18 cellular contexts compared by ENCODE assay signal in genomic region chr16:90043526-90043925, GRCh38. TPM values are rescaled to one million over a fixed set of nuclear protein-coding genes. Genes with fewer than 3 reads are reported as not detected.
DNase-seq lines count a peak whose midpoint lies in the region; ATAC-seq and TF ChIP-seq lines count a peak whose summit lies in the region.
"Had no signal": no experiment of that assay in that cellular context is flagged by ENCODE, and none has a peak within 500 bp of the region (broad histone marks: within the 10 kb centered on the region; RNA-seq: fewer than 3 reads in every experiment).

No MANE protein-coding gene starts in this region.

- H3K27me3 ChIP-seq in PC-3 (ENCODE audit: low read length) (no peaks in the 10 kb centered on the region), MM.1S (replicated peaks; ENCODE audit: insufficient read depth, low read length) (no peaks in the 10 kb centered on the region)
- H3K27me3 ChIP-seq: BE2C had no signal

- no peaks in the 10 kb centered on the region for H3K36me3 ChIP-seq in PC-3 (ENCODE audit: low read depth, low read length)
- no peaks in the 10 kb centered on the region for H3K36me3 ChIP-seq in MM.1S (replicated peaks; ENCODE audit: insufficient read depth, low read length)

- no peaks in the 10 kb centered on the region for H3K27me3 Mint-ChIP-seq in Calu3 (ENCODE audit: unreplicated experiment)

- ATAC-seq in PC-3, result no peak
- ATAC-seq in HG03175 (IDR thresholded peaks at IDR 0.05; ENCODE audit: unreplicated experiment), result no peak
- ATAC-seq: CD8-positive, alpha-beta T cell had no signal

- H3K79me2 ChIP-seq in PC-3 (ENCODE audit: low read length), result no peaks in the 10 kb centered on the region
- H3K79me2 ChIP-seq in MM.1S (ENCODE audit: low read length), result no peaks in the 10 kb centered on the region

- peaks cover 30% of the 10 kb centered on the region for H3K4me1 Mint-ChIP-seq in Calu3 (ENCODE audit: low read depth, unreplicated experiment)

- H3K4me3 ChIP-seq in PC-3 (ENCODE audit: low read length), result 0 out of 2 replicates have a peak overlapping the region, but pooled peaks have one; percentile 2
- no peak overlapping the region for H3K4me3 ChIP-seq in MM.1S (ENCODE audit: low read length)

- peak overlapping the region; percentile 67 for H3K27ac ChIP-seq in PC-3 (ENCODE audit: low read length)
- H3K27ac ChIP-seq in MM.1S (ENCODE audit: low read length), result no peak overlapping the region

- H3K9me3 ChIP-seq in PC-3 (ENCODE audit: low read length) (no peaks in the 10 kb centered on the region), MM.1S (replicated peaks; ENCODE audit: insufficient read depth, low read length) (no peaks in the 10 kb centered on the region)
- H3K9me3 ChIP-seq: BE2C had no signal

- H3K4me1 ChIP-seq in PC-3 (ENCODE audit: insufficient read depth, low read length) (peaks cover 26% of the 10 kb centered on the region), MM.1S (ENCODE audit: low read length) (no peaks in the 10 kb centered on the region)
- H3K4me1 ChIP-seq: BE2C had no signal

- H4K20me1 ChIP-seq in PC-3 (ENCODE audit: low read length), result peaks cover 4% of the 10 kb centered on the region
- H4K20me1 ChIP-seq in MM.1S (ENCODE audit: insufficient read depth, low read length), result no peaks in the 10 kb centered on the region

- CTCF ChIA-PET in Calu3 (lab: Charles Lee), result interaction anchor here (0.6 to 1.2 kb wide), 4 partner anchors 17 to 38 kb away, joined by 3 to 9 read pairs (median 3); no protein-coding TSS in a partner anchor
- CTCF ChIA-PET in PC-3 (lab: Charles Lee), result interaction anchor here (1.5 kb wide), 1 partner anchor 39 kb away, joined by 4 read pairs; no protein-coding TSS in a partner anchor

- H3K9me3 Mint-ChIP-seq in Calu3 (ENCODE audit: low read depth, unreplicated experiment), result no peaks in the 10 kb centered on the region
- H3K9me3 Mint-ChIP-seq: CD8-positive, alpha-beta T cell had no signal

- intact Hi-C loops in Calu3 (cut with micrococcal nuclease; ENCODE audit: unreplicated experiment), result no loop called here
- intact Hi-C loops in PC-3 (cut with micrococcal nuclease), result no loop called here
- intact Hi-C loops in posterior vena cava (cut with DNase I), result no loop called here
- intact Hi-C loops in head of caudate nucleus (cut with DNase I), result no loop called here

- POLR2A ChIA-PET in PC-3 (lab: Charles Lee; ENCODE audit: unreplicated experiment), result no interaction called here

- H3F3A ChIP-seq in PC-3 (ENCODE audit: low read length, unreplicated experiment), result no peaks in the 10 kb centered on the region
- H3F3A ChIP-seq in MM.1S (ENCODE audit: insufficient read depth, low read length), result no peaks in the 10 kb centered on the region

- DNase-seq in Calu3 (peak; percentile 40), PC-3 (no peak), ecto neural progenitor cell (ENCODE audit: low spot score) (peak; percentile 37), posterior vena cava (ENCODE audit: low spot score) (peak; percentile 72), MM.1S (no peak), head of caudate nucleus (no peak), H4 (ENCODE audit: low spot score) (no peak)
- DNase-seq: BE2C; CD8-positive, alpha-beta T cell; GF-D8; HCEC 1CT; NCI-H1417 treated with DMSO at 0.1 percent for 48 hours; NCI-H2171; NCI-H446 treated with DMSO at 0.1 percent for 48 hours; NK-92 treated with Interleukin-12 subunit alpha and Interleukin-12 subunit beta, amount 100 ng/mL, for 24 hours; OCI-M1; SW 1271 had no signal

- no peaks in the 10 kb centered on the region for H3K9me2 ChIP-seq in PC-3 (replicated peaks; ENCODE audit: low read length)
- H3K9me2 ChIP-seq in MM.1S (replicated peaks; ENCODE audit: insufficient read depth, low read length), result no peaks in the 10 kb centered on the region

- peak overlapping the region; percentile 38 for H3K4me3 Mint-ChIP-seq in Calu3 (ENCODE audit: low read depth, unreplicated experiment)
- H3K4me3 Mint-ChIP-seq: CD8-positive, alpha-beta T cell had no signal

- H3K36me3 Mint-ChIP-seq in Calu3 (ENCODE audit: insufficient read depth, unreplicated experiment), result peaks cover 61% of the 10 kb centered on the region

- H3K4me2 ChIP-seq in PC-3 (ENCODE audit: low read length), result peak overlapping the region; percentile 51
- no peak overlapping the region for H3K4me2 ChIP-seq in MM.1S (ENCODE audit: low read depth, low read length)

- H3K27ac Mint-ChIP-seq in Calu3 (ENCODE audit: unreplicated experiment), result peak overlapping the region; percentile 67
- H3K27ac Mint-ChIP-seq: CD8-positive, alpha-beta T cell had no signal

- H3K9ac ChIP-seq in PC-3 (ENCODE audit: low read length) (no peak overlapping the region), MM.1S (ENCODE audit: low read length) (no peak overlapping the region)

- no TSS peak for BruUV-seq in Calu3 (replicated peaks; lab: Mats Ljungman, UMichigan)
- no TSS peak for BruUV-seq in PC-3 (replicated peaks; lab: Mats Ljungman, UMichigan)

- TF ChIP-seq CTCF in Calu3 (IDR thresholded peaks at IDR 0.05; ENCODE audit: unreplicated experiment) (no peak), PC-3 (conservative IDR thresholded peaks at IDR 0.05; ENCODE audit: low read depth, low read length) (no peak), MM.1S (IDR thresholded peaks at IDR 0.05; ENCODE audit: low read length) (no peak)

- H2AFZ ChIP-seq in PC-3 (ENCODE audit: low read length), result no peak overlapping the region
- H2AFZ ChIP-seq in MM.1S (ENCODE audit: low read length), result no peak overlapping the region

RNA-seq across cellular contexts. Expression of gene DBNDD1, which starts 24.3 kb away (rescaled TPM):
- 38.5 and 39.9 TPM in 2 replicates for total RNA-seq in Calu3 (2022)
- total RNA-seq in PC-3 (2014; rRNA removed), result 19.2 and 21.1 TPM in 2 replicates
- 1 to 10 TPM in 1 of 2 donors, under 1 TPM in 1; 0.88 to 2.7 TPM for total RNA-seq in posterior vena cava
- 8.7 and 11.7 TPM in 2 replicates for total RNA-seq in H4 (2014; rRNA removed; shearing (Covaris generic))

RNA-seq across cellular contexts. Expression of gene PRDM7, which starts 33.6 kb away (rescaled TPM):
- total RNA-seq in Calu3 (2022) (not detected in 2 replicates), PC-3 (2014; rRNA removed) (not detected in 2 replicates), posterior vena cava (not detected)
- not detected in 2 replicates for total RNA-seq in H4 (2014; rRNA removed; shearing (Covaris generic))
- total RNA-seq: CD8-positive, alpha-beta T cell had no signal

Comparison
In these comparisons a context has a peak if more than half of its experiments do, and no peak if none do; other contexts are left out.
1. DNase-seq: peak in Calu3 (single experiment), ecto neural progenitor cell (single experiment) and posterior vena cava (single experiment); none in PC-3 (single experiment), MM.1S (single experiment), head of caudate nucleus (0 of 42) and H4 (single experiment).